1 cellular context compared by ENCODE assay signal in the genomic region with DNA sequence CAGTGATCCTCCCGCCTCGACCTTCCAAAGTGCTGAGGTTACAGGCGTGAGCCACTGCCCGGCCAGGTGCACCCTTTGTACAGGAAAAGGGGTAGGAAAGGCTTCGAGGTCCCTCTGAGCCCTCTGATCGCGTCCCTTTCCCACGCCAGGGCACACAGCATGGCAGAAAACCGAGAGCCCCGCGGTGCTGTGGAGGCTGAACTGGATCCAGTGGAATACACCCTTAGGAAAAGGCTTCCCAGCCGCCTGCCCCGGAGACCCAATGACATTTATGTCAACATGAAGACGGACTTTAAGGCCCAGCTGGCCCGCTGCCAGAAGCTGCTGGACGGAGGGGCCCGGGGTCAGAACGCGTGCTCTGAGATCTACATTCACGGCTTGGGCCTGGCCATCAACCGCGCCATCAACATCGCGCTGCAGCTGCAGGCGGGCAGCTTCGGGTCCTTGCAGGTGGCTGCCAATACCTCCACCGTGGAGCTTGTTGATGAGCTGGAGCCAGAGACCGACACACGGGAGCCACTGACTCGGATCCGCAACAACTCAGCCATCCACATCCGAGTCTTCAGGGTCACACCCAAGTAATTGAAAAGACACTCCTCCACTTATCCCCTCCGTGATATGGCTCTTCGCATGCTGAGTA.
TF ChIP-seq lines count a peak whose summit lies in the region.

No MANE protein-coding gene starts in this region.

TF ChIP-seq in K562, 482 proteins besides CTCF, POLR2A, EP300 and RAD21 (continued from another document and continues in another):
- TF ChIP-seq, protein P1, sequence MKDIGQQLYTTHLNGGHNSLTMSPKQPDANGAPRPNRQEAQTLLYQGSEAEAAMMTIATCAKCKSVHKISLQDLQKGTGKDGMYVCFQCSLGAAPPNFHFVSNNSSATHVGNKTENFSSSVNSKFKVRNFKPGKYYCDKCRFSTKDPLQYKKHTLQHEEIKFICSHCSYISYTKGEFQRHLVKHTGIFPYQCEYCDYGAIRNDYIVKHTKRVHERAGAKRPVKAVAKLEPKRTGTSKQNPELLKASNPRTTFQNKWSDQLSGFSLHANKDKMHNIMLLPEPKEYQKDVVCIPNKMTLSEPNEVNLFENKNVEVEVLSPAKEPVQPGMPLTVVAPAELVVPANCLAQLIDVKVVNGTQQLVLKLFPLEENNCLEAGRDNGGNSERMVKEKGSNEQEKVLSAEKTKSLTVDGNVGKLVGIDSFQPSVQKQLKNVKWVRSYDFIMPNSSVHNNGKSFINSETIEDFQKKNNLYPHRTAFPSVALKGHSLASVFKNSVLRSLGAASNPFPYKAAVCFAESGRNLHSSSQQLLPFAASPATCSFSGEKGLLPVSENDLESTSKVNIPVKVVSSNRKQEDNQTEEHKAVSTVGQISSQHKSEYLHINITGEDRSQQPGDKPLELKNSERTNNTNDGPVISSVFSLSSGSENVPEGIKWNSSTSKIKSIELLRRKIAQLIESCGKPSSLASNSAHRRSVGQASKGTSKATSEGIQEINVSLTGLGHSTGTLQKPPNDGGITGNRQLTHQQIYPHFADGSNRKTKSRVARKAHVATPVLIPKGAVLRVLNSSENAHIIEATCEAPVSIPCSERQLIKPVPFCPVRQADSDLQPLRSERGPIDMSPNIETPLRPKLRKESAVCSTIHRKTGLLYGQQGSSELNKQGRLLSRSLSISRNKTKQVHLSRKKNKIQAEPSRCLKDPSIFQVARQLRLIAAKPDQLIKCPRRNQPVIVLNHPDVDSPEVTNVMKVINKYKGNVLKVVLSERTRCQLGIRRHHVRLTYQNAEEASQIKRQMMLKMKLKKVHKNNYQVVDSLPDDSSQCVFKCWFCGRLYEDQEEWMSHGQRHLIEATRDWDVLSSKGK (CRISPR knock-in tag; IDR thresholded peaks at IDR 0.05): no peak
- TF ChIP-seq ZNF408 (CRISPR knock-in tag; IDR thresholded peaks at IDR 0.05; ENCODE audit: low read depth) (no peak), YY1 (IDR thresholded peaks at IDR 0.05; ENCODE audit: borderline replicate concordance in 1 of 3, control insufficient read depth in 1 of 3, extremely low read depth in 1 of 3, insufficient read depth in 3 of 3, insufficient read length in 1 of 3, insufficient replicate concordance in 2 of 3, low read depth in 1 of 3, low read length in 2 of 3) (peak in 1 of 3 experiments; percentile 48), NFIX (CRISPR knock-in tag; IDR thresholded peaks at IDR 0.05; ENCODE audit: low read depth) (peak; percentile 80), ZNF431 (CRISPR knock-in tag; IDR thresholded peaks at IDR 0.05) (no peak), PRMT5 (CRISPR knock-in tag; IDR thresholded peaks at IDR 0.05) (no peak), SRF (CRISPR knock-in tag; IDR thresholded peaks at IDR 0.05) (no peak), NCOA6 (IDR thresholded peaks at IDR 0.05) (no peak), SMARCA4 (IDR thresholded peaks at IDR 0.05) (no peak), MGA (IDR thresholded peaks at IDR 0.05) (peak; percentile 45), ERF (CRISPR knock-in tag; IDR thresholded peaks at IDR 0.05) (no peak), GTF2F1 (IDR thresholded peaks at IDR 0.05; ENCODE audit: low read depth, low read length) (no peak), ZNF589 (CRISPR knock-in tag; IDR thresholded peaks at IDR 0.05; ENCODE audit: low read depth) (no peak), BRCA1 (IDR thresholded peaks at IDR 0.05) (no peak), BRCA1 (CRISPR knock-in tag; IDR thresholded peaks at IDR 0.05) (no peak), BRF2 (IDR thresholded peaks at IDR 0.05; ENCODE audit: borderline replicate concordance, insufficient read depth, insufficient read length) (no peak), RNF2 (IDR thresholded peaks at IDR 0.05) (0 out of 2 replicates have a peak, but pooled peaks have one; percentile 22), L3MBTL2 (IDR thresholded peaks at IDR 0.05) (peak; percentile 43; the same call in 1 of the 2 replicates), FOXK1 (CRISPR knock-in tag; IDR thresholded peaks at IDR 0.05; ENCODE audit: borderline replicate concordance) (no peak), ZNF511 (CRISPR knock-in tag; IDR thresholded peaks at IDR 0.05) (peak; percentile 58; the same call in 1 of the 2 replicates), BDP1 (IDR thresholded peaks at IDR 0.05; ENCODE audit: insufficient read depth, insufficient read length) (no peak), BMI1 (IDR thresholded peaks at IDR 0.05; ENCODE audit: low read length) (no peak), KDM2B (CRISPR knock-in tag; IDR thresholded peaks at IDR 0.05) (no peak), FOXK2 (conservative IDR thresholded peaks at IDR 0.05 in 1 of 2, IDR thresholded peaks at IDR 0.05 in 1 of 2; ENCODE audit: low read depth in 2 of 2) (peak; percentile 42 to 48; a peak in 3 of 4 replicates), FOXP1 (CRISPR knock-in tag; IDR thresholded peaks at IDR 0.05) (no peak), SRSF7 (optimal IDR thresholded peaks at IDR 0.05; ENCODE audit: low read depth, low read length) (no peak)
- TF ChIP-seq, protein P2, sequence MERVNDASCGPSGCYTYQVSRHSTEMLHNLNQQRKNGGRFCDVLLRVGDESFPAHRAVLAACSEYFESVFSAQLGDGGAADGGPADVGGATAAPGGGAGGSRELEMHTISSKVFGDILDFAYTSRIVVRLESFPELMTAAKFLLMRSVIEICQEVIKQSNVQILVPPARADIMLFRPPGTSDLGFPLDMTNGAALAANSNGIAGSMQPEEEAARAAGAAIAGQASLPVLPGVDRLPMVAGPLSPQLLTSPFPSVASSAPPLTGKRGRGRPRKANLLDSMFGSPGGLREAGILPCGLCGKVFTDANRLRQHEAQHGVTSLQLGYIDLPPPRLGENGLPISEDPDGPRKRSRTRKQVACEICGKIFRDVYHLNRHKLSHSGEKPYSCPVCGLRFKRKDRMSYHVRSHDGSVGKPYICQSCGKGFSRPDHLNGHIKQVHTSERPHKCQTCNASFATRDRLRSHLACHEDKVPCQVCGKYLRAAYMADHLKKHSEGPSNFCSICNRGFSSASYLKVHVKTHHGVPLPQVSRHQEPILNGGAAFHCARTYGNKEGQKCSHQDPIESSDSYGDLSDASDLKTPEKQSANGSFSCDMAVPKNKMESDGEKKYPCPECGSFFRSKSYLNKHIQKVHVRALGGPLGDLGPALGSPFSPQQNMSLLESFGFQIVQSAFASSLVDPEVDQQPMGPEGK (CRISPR knock-in tag; IDR thresholded peaks at IDR 0.05; ENCODE audit: borderline replicate concordance): no peak
- TF ChIP-seq, protein P3, sequence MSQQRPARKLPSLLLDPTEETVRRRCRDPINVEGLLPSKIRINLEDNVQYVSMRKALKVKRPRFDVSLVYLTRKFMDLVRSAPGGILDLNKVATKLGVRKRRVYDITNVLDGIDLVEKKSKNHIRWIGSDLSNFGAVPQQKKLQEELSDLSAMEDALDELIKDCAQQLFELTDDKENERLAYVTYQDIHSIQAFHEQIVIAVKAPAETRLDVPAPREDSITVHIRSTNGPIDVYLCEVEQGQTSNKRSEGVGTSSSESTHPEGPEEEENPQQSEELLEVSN (IDR thresholded peaks at IDR 0.05; ENCODE audit: borderline replicate concordance in 1 of 2, extremely low read depth in 1 of 2, insufficient read depth in 1 of 2, insufficient read length in 1 of 2, low read depth in 1 of 2, low read length in 1 of 2, poor library complexity in 1 of 2, severe bottlenecking in 1 of 2): peak in 1 of 2 experiments; percentile 52
- TF ChIP-seq, protein P4, sequence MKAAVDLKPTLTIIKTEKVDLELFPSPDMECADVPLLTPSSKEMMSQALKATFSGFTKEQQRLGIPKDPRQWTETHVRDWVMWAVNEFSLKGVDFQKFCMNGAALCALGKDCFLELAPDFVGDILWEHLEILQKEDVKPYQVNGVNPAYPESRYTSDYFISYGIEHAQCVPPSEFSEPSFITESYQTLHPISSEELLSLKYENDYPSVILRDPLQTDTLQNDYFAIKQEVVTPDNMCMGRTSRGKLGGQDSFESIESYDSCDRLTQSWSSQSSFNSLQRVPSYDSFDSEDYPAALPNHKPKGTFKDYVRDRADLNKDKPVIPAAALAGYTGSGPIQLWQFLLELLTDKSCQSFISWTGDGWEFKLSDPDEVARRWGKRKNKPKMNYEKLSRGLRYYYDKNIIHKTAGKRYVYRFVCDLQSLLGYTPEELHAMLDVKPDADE (conservative IDR thresholded peaks at IDR 0.05; ENCODE audit: control insufficient read depth, low read depth, low read length): no peak
- TF ChIP-seq, protein P5, sequence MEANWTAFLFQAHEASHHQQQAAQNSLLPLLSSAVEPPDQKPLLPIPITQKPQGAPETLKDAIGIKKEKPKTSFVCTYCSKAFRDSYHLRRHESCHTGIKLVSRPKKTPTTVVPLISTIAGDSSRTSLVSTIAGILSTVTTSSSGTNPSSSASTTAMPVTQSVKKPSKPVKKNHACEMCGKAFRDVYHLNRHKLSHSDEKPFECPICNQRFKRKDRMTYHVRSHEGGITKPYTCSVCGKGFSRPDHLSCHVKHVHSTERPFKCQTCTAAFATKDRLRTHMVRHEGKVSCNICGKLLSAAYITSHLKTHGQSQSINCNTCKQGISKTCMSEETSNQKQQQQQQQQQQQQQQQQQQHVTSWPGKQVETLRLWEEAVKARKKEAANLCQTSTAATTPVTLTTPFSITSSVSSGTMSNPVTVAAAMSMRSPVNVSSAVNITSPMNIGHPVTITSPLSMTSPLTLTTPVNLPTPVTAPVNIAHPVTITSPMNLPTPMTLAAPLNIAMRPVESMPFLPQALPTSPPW (CRISPR knock-in tag; IDR thresholded peaks at IDR 0.05): no peak
